24 cellular contexts compared by ENCODE assay signal in the genomic region with DNA sequence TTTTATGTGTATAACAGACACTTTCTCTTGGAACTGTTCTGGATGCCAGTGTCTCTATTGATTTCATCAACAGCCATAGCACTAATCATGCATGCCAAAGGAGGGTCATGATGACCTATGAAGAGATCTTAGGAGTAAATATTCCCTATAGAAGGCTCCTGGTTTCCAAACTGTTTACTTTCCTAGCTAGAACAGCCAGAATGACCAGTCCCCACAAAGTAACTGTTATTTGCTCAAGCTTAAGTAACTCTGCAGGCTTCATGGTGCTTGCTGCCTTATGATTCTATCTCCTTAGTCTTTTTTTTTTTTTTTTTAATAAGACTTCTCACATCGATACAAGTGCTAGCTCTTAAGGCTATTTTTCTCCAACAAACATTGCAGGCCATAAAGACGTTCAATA. TPM values are rescaled to one million over a fixed set of nuclear protein-coding genes. Genes with fewer than 3 reads are reported as not detected.
DNase-seq lines count a peak whose midpoint lies in the region; ATAC-seq, FAIRE-seq and TF ChIP-seq lines count a peak whose summit lies in the region.
"Had no signal": no experiment of that assay in that cellular context is flagged by ENCODE, and none has a peak within 500 bp of the region (broad histone marks: within the 10 kb centered on the region; RNA-seq: fewer than 3 reads in every experiment).

No MANE protein-coding gene starts in this region.

- WGBS in prostate gland, result 53% methylated on average over 2 of the region's 2 CpGs

- H3K36me3 ChIP-seq in astrocyte (ENCODE audit: insufficient read depth, low read length), result no peaks in the 10 kb centered on the region
- H3K36me3 ChIP-seq in prostate gland, result no peaks in the 10 kb centered on the region

- H3K4me3 ChIP-seq in astrocyte (ENCODE audit: insufficient read depth, low read depth, low read length) (no peak overlapping the region), prostate gland (no peak overlapping the region)
- H3K4me3 ChIP-seq: BLaER1, HAP-1 had no signal

- H3K4me1 Mint-ChIP-seq in astrocyte (ENCODE audit: low read depth, unreplicated experiment), result peaks cover 22% of the 10 kb centered on the region
- H3K4me1 Mint-ChIP-seq: B cell had no signal

- no peaks in the 10 kb centered on the region for H3K79me2 ChIP-seq in astrocyte (ENCODE audit: insufficient read depth, low read length)

- FAIRE-seq in astrocyte (lab: Jason Lieb, UNC), result peak; percentile 23
- FAIRE-seq in frontal cortex (lab: Jason Lieb, UNC), result no peak
- FAIRE-seq: A204.1, GM18507, H54 had no signal

- no peaks in the 10 kb centered on the region for H3K27me3 ChIP-seq in astrocyte (ENCODE audit: insufficient read depth, low read length)
- no peaks in the 10 kb centered on the region for H3K27me3 ChIP-seq in prostate gland (replicated peaks; ENCODE audit: insufficient read depth)

- H4K20me1 ChIP-seq in astrocyte (ENCODE audit: insufficient read depth, low read length), result no peaks in the 10 kb centered on the region

- ATAC-seq in GM18867 (IDR thresholded peaks at IDR 0.05; ENCODE audit: unreplicated experiment), result no peak
- ATAC-seq: CD8-positive, alpha-beta T cell had no signal

- no peak overlapping the region for H2AFZ ChIP-seq in astrocyte (ENCODE audit: low read depth, low read length)

- no peak overlapping the region for H3K9ac ChIP-seq in astrocyte (ENCODE audit: low read length)
- H3K9ac ChIP-seq: BLaER1 had no signal

- H3K4me1 ChIP-seq in astrocyte (ENCODE audit: insufficient read depth, low read length) (peaks cover 18% of the 10 kb centered on the region), prostate gland (replicated peaks) (no peaks in the 10 kb centered on the region)
- H3K4me1 ChIP-seq: BLaER1, HAP-1 had no signal

- no peak for TF ChIP-seq POLR2A in prostate gland (IDR thresholded peaks at IDR 0.05)

- TF ChIP-seq CTCF in astrocyte (IDR thresholded peaks at IDR 0.05; ENCODE audit: insufficient read depth, low read depth, low read length) (no peak), prostate gland (IDR thresholded peaks at IDR 0.05) (no peak)

- H3K27ac Mint-ChIP-seq in astrocyte (ENCODE audit: unreplicated experiment), result no peak overlapping the region
- H3K27ac Mint-ChIP-seq: B cell; CD4-positive, CD25-positive, alpha-beta regulatory T cell; CD8-positive, alpha-beta T cell; HFFc6 had no signal

- no peaks in the 10 kb centered on the region for H3K27me3 Mint-ChIP-seq in astrocyte (ENCODE audit: low read depth, unreplicated experiment)
- H3K27me3 Mint-ChIP-seq: B cell; CD4-positive, CD25-positive, alpha-beta regulatory T cell had no signal

- peaks cover 3% of the 10 kb centered on the region for H3K36me3 Mint-ChIP-seq in astrocyte (ENCODE audit: low read depth, unreplicated experiment)

- H3K9me3 ChIP-seq in astrocyte (ENCODE audit: insufficient read depth, low read depth, low read length), result no peaks in the 10 kb centered on the region
- H3K9me3 ChIP-seq in prostate gland, result no peaks in the 10 kb centered on the region
- H3K9me3 ChIP-seq: BLaER1, HAP-1 had no signal

- no peak overlapping the region for H3K4me2 ChIP-seq in astrocyte (ENCODE audit: low read length)
- H3K4me2 ChIP-seq: BLaER1 had no signal

- H3K9me3 Mint-ChIP-seq in astrocyte (ENCODE audit: unreplicated experiment), result no peaks in the 10 kb centered on the region
- H3K9me3 Mint-ChIP-seq: CD4-positive, CD25-positive, alpha-beta regulatory T cell; CD8-positive, alpha-beta T cell; HFFc6 had no signal

- DNase-seq in SIG-M5 treated with dmso at 0.1 percent for 504 hours (lab: John Stamatoyannopoulos, UW; ENCODE audit: unreplicated experiment), result peak; percentile 19
- DNase-seq in SIG-M5 (lab: John Stamatoyannopoulos, UW), result no peak
- DNase-seq in NCI-H69 (lab: John Stamatoyannopoulos, UW), result peak; percentile 6
- no peak for DNase-seq in astrocyte (ENCODE audit: low read depth)
- DNase-seq in prostate gland (ENCODE audit: low spot score), result peak; percentile 7
- no peak for DNase-seq in COLO829 (ENCODE audit: low spot score)
- DNase-seq in frontal cortex (ENCODE audit: low spot score in 2 of 2), result no peak
- DNase-seq: CD4-positive, CD25-positive, alpha-beta regulatory T cell; CD8-positive, alpha-beta T cell; DMS53; DMS79 treated with DMSO at 0.1 percent for 48 hours; GF-D8; GOT3; HFFc6 had no signal

- H3K27ac ChIP-seq in astrocyte (ENCODE audit: low read depth, low read length), result no peak overlapping the region
- H3K27ac ChIP-seq in prostate gland, result no peak overlapping the region
- H3K27ac ChIP-seq: 22Rv1, BLaER1 had no signal

- intact Hi-C loops in prostate gland (cut with DNase I), result no loop called here

- no peak overlapping the region for H3K4me3 Mint-ChIP-seq in astrocyte (ENCODE audit: unreplicated experiment)
- H3K4me3 Mint-ChIP-seq: B cell; CD4-positive, CD25-positive, alpha-beta regulatory T cell; CD8-positive, alpha-beta T cell; HFFc6 had no signal

RNA-seq across cellular contexts. Expression of a gene that starts 12.4 kb away (rescaled TPM):
- total RNA-seq in astrocyte, result not detected in 2 replicates
- not detected for total RNA-seq in prostate gland
- not detected for total RNA-seq in frontal cortex
- total RNA-seq: B cell; CD4-positive, CD25-positive, alpha-beta regulatory T cell; CD8-positive, alpha-beta T cell; Daoy; G401; HFFc6 had no signal

RNA-seq across cellular contexts. Expression of a gene that starts 50.1 kb away (rescaled TPM):
- total RNA-seq in astrocyte, result 10.8 and 11.4 TPM in 2 replicates
- total RNA-seq in prostate gland, result 10 to 100 TPM; 14.3 to 20.4 TPM
- 26.5 TPM for total RNA-seq in frontal cortex

RNA-seq across cellular contexts. Expression of a gene that starts 57.0 kb away (rescaled TPM):
- 35.5 and 39.2 TPM in 2 replicates for total RNA-seq in astrocyte
- 10 to 100 TPM; 23.9 to 39.4 TPM for total RNA-seq in prostate gland
- 30.2 TPM for total RNA-seq in frontal cortex

Comparison
In these comparisons a context has a peak if more than half of its experiments do, and no peak if none do; other contexts are left out.
1. DNase-seq: peak in SIG-M5 treated with dmso at 0.1 percent for 504 hours (single experiment), NCI-H69 (single experiment) and prostate gland (single experiment); none in SIG-M5 (single experiment), astrocyte (single experiment), COLO829 (single experiment) and frontal cortex (0 of 2).